ENCODE assay signal across 16 cellular contexts in genomic region chr9:89810434-89810833, GRCh38.
DNase-seq lines count a peak whose midpoint lies in the region; ATAC-seq and TF ChIP-seq lines count a peak whose summit lies in the region.
"Had no signal": no experiment of that assay in that cellular context is flagged by ENCODE, and none has a peak within 500 bp of the region (broad histone marks: within the 10 kb centered on the region; RNA-seq: fewer than 3 reads in every experiment).

No MANE protein-coding gene starts in this region.

- no peak overlapping the region for H3K4me3 Mint-ChIP-seq in neural progenitor cell
- H3K4me3 Mint-ChIP-seq in WTC11 = no peak overlapping the region
- H3K4me3 Mint-ChIP-seq in activated CD4-positive, alpha-beta T cell treated with anti-CD3 and anti-CD28 coated beads, Interleukin-2, amount 10 ng/mL, durations not matched to agents 24 days and 14 days = no peak overlapping the region
- H3K4me3 Mint-ChIP-seq: central memory CD8-positive, alpha-beta T cell had no signal

- ATAC-seq in WTC11 = no peak
- ATAC-seq: activated CD4-positive, CD25-positive, alpha-beta regulatory T cell treated with anti-CD3 and anti-CD28 coated beads, Interleukin-2, amount 50 U/mL, for 24 hours; activated naive CD4-positive, alpha-beta T cell treated with anti-CD3 and anti-CD28 coated beads, Interleukin-2, amount 50 U/mL, for 72 hours had no signal

- no peaks in the 10 kb centered on the region for H3K27me3 ChIP-seq in brain microvascular endothelial cell (replicated peaks)
- no peaks in the 10 kb centered on the region for H3K27me3 ChIP-seq in neural progenitor cell
- H3K27me3 ChIP-seq: BLaER1 treated with 17β-estradiol and CSF1 and Interleukin-3, amounts not matched to agents 10 nM and 100 nM; Peyer's patch had no signal

- no peak overlapping the region for H3K9ac ChIP-seq in neural progenitor cell
- H3K9ac ChIP-seq: BLaER1 treated with 17β-estradiol and CSF1 and Interleukin-3, amounts not matched to agents 10 nM and 100 nM had no signal

- POLR2A ChIA-PET in WTC11 (lab: Charles Lee) = no interaction called here

- H3K27ac Mint-ChIP-seq in neural progenitor cell (peak overlapping the region; percentile 46), WTC11 (no peak overlapping the region)
- H3K27ac Mint-ChIP-seq in activated CD4-positive, alpha-beta T cell treated with anti-CD3 and anti-CD28 coated beads, Interleukin-2, amount 10 ng/mL, durations not matched to agents 24 days and 14 days = no peak overlapping the region
- H3K27ac Mint-ChIP-seq: activated naive CD4-positive, alpha-beta T cell treated with anti-CD3 and anti-CD28 coated beads, Interleukin-2, amount 50 U/mL, for 72 hours had no signal

- H3F3A ChIP-seq in neural progenitor cell (ENCODE audit: low read depth) = no peaks in the 10 kb centered on the region

- H3K4me1 Mint-ChIP-seq in neural progenitor cell = peaks cover 46% of the 10 kb centered on the region
- H3K4me1 Mint-ChIP-seq in WTC11 = peaks cover 39% of the 10 kb centered on the region
- H3K4me1 Mint-ChIP-seq in activated CD4-positive, alpha-beta T cell treated with anti-CD3 and anti-CD28 coated beads, Interleukin-2, amount 10 ng/mL, durations not matched to agents 24 days and 14 days = peaks cover 27% of the 10 kb centered on the region
- H3K4me1 Mint-ChIP-seq: central memory CD8-positive, alpha-beta T cell had no signal

- peaks cover 13% of the 10 kb centered on the region for H3K27me3 Mint-ChIP-seq in neural progenitor cell (ENCODE audit: insufficient read depth, low read depth)
- H3K27me3 Mint-ChIP-seq in WTC11 (ENCODE audit: low read depth) = no peaks in the 10 kb centered on the region
- H3K27me3 Mint-ChIP-seq in activated CD4-positive, alpha-beta T cell treated with anti-CD3 and anti-CD28 coated beads, Interleukin-2, amount 10 ng/mL, durations not matched to agents 24 days and 14 days = peaks cover 9% of the 10 kb centered on the region

- no peaks in the 10 kb centered on the region for H3K9me3 Mint-ChIP-seq in neural progenitor cell
- peaks cover 8% of the 10 kb centered on the region; the same call in 1 of the 2 replicates for H3K9me3 Mint-ChIP-seq in WTC11
- no peaks in the 10 kb centered on the region for H3K9me3 Mint-ChIP-seq in activated CD4-positive, alpha-beta T cell treated with anti-CD3 and anti-CD28 coated beads, Interleukin-2, amount 10 ng/mL, durations not matched to agents 24 days and 14 days
- H3K9me3 Mint-ChIP-seq: activated naive CD4-positive, alpha-beta T cell treated with anti-CD3 and anti-CD28 coated beads, Interleukin-2, amount 50 U/mL, for 72 hours; central memory CD8-positive, alpha-beta T cell had no signal

- no peak overlapping the region for H3K4me3 ChIP-seq in brain microvascular endothelial cell (ENCODE audit: low read depth, low read length)
- H3K4me3 ChIP-seq in neural progenitor cell = no peak overlapping the region
- H3K4me3 ChIP-seq: BLaER1 treated with 17β-estradiol and CSF1 and Interleukin-3, amounts not matched to agents 10 nM and 100 nM; Peyer's patch; thoracic aorta had no signal

- DNase-seq in DMS 273 (lab: John Stamatoyannopoulos, UW; ENCODE audit: unreplicated experiment) (peak; percentile 95), NCI-H1694 (lab: John Stamatoyannopoulos, UW) (peak; percentile 74), brain microvascular endothelial cell (peak; percentile 68), neural progenitor cell (ENCODE audit: low spot score) (no peak), WTC11 (ENCODE audit: low spot score) (no peak), SKM-1 treated with dmso at 0.1 percent for 144 hours (lab: John Stamatoyannopoulos, UW; ENCODE audit: unreplicated experiment) (no peak), mesenteric fat pad (ENCODE audit: low spot score) (no peak)
- no peak for DNase-seq in activated CD4-positive, alpha-beta T cell treated with anti-CD3 and anti-CD28 coated beads, Interleukin-2, amount 10 ng/mL, durations not matched to agents 24 days and 14 days
- DNase-seq: glutamatergic neuron, NCI-H446 treated with DMSO at 0.1 percent for 48 hours, Peyer's patch had no signal

- H3K4me2 ChIP-seq in neural progenitor cell = no peak overlapping the region
- H3K4me2 ChIP-seq: BLaER1 treated with 17β-estradiol and CSF1 and Interleukin-3, amounts not matched to agents 10 nM and 100 nM had no signal

- no peak for TF ChIP-seq CTCF in brain microvascular endothelial cell (IDR thresholded peaks at IDR 0.05; ENCODE audit: low read depth, low read length, missing control alignments)
- no peak for TF ChIP-seq CTCF in neural progenitor cell (IDR thresholded peaks at IDR 0.05)
- no peak for TF ChIP-seq CTCF in WTC11 (IDR thresholded peaks at IDR 0.05)

- H4K20me1 ChIP-seq in neural progenitor cell (ENCODE audit: low read depth) = no peaks in the 10 kb centered on the region
- H4K20me1 ChIP-seq: BLaER1 treated with 17β-estradiol and CSF1 and Interleukin-3, amounts not matched to agents 10 nM and 100 nM had no signal

- H3K9me3 ChIP-seq in neural progenitor cell (ENCODE audit: low read depth) = no peaks in the 10 kb centered on the region
- H3K9me3 ChIP-seq: BLaER1 treated with 17β-estradiol and CSF1 and Interleukin-3, amounts not matched to agents 10 nM and 100 nM; Peyer's patch; thoracic aorta had no signal

- in situ Hi-C loops in brain microvascular endothelial cell (cut with HindIII; ENCODE audit: low pct_ligation_motif_present, low sequenced_read_pairs) = no loop called here

- H3K4me1 ChIP-seq in neural progenitor cell = no peaks in the 10 kb centered on the region
- H3K4me1 ChIP-seq: Peyer's patch had no signal

- H3K36me3 ChIP-seq in brain microvascular endothelial cell (replicated peaks) = no peaks in the 10 kb centered on the region
- H3K36me3 ChIP-seq in neural progenitor cell = no peaks in the 10 kb centered on the region
- H3K36me3 ChIP-seq: BLaER1 treated with 17β-estradiol and CSF1 and Interleukin-3, amounts not matched to agents 10 nM and 100 nM; Peyer's patch; thoracic aorta had no signal

- H3K79me2 ChIP-seq in neural progenitor cell (ENCODE audit: low read depth) = no peaks in the 10 kb centered on the region

- H3K27ac ChIP-seq in brain microvascular endothelial cell = no peak overlapping the region
- no peak overlapping the region for H3K27ac ChIP-seq in neural progenitor cell
- H3K27ac ChIP-seq: BLaER1 treated with 17β-estradiol and CSF1 and Interleukin-3, amounts not matched to agents 10 nM and 100 nM; Peyer's patch; thoracic aorta had no signal

- CTCF ChIA-PET in WTC11 (lab: Charles Lee) = interaction anchor here (1.2 kb wide), 2 partner anchors 207 to 217 kb away, joined by 3 to 4 read pairs; no protein-coding TSS in a partner anchor

- no peaks in the 10 kb centered on the region for H3K36me3 Mint-ChIP-seq in neural progenitor cell
- peaks cover 3% of the 10 kb centered on the region; the same call in 1 of the 2 replicates for H3K36me3 Mint-ChIP-seq in WTC11
- no peaks in the 10 kb centered on the region for H3K36me3 Mint-ChIP-seq in activated CD4-positive, alpha-beta T cell treated with anti-CD3 and anti-CD28 coated beads, Interleukin-2, amount 10 ng/mL, durations not matched to agents 24 days and 14 days (ENCODE audit: low read depth)
- H3K36me3 Mint-ChIP-seq: activated naive CD4-positive, alpha-beta T cell treated with anti-CD3 and anti-CD28 coated beads, Interleukin-2, amount 50 U/mL, for 72 hours had no signal

- H2AFZ ChIP-seq in neural progenitor cell (replicated peaks) = no peak overlapping the region

- intact Hi-C loops in activated CD4-positive, alpha-beta T cell treated with anti-CD3 and anti-CD28 coated beads, Interleukin-2, amount 10 ng/mL, durations not matched to agents 24 days and 14 days (cut with micrococcal nuclease) = no loop called here

TF ChIP-seq in WTC11, 78 proteins besides CTCF, POLR2A, EP300 and RAD21:
- TF ChIP-seq ZNF671 (CRISPR knock-in tag; IDR thresholded peaks at IDR 0.05) (no peak), MLX (CRISPR knock-in tag; IDR thresholded peaks at IDR 0.05) (no peak), USF1 (CRISPR knock-in tag; IDR thresholded peaks at IDR 0.05) (no peak), NFYB (CRISPR knock-in tag; conservative IDR thresholded peaks at IDR 0.05; ENCODE audit: low read depth) (no peak)
- TF ChIP-seq, protein P1, sequence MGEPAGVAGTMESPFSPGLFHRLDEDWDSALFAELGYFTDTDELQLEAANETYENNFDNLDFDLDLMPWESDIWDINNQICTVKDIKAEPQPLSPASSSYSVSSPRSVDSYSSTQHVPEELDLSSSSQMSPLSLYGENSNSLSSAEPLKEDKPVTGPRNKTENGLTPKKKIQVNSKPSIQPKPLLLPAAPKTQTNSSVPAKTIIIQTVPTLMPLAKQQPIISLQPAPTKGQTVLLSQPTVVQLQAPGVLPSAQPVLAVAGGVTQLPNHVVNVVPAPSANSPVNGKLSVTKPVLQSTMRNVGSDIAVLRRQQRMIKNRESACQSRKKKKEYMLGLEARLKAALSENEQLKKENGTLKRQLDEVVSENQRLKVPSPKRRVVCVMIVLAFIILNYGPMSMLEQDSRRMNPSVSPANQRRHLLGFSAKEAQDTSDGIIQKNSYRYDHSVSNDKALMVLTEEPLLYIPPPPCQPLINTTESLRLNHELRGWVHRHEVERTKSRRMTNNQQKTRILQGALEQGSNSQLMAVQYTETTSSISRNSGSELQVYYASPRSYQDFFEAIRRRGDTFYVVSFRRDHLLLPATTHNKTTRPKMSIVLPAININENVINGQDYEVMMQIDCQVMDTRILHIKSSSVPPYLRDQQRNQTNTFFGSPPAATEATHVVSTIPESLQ (CRISPR knock-in tag; IDR thresholded peaks at IDR 0.05) = no peak

Comparison
In these comparisons a context has a peak if more than half of its experiments do, and no peak if none do; other contexts are left out.
1. DNase-seq: peak in DMS 273 (single experiment), NCI-H1694 (single experiment) and brain microvascular endothelial cell (single experiment); none in neural progenitor cell (single experiment), WTC11 (single experiment), SKM-1 treated with dmso at 0.1 percent for 144 hours (single experiment), activated CD4-positive, alpha-beta T cell treated with anti-CD3 and anti-CD28 coated beads, Interleukin-2, amount 10 ng/mL, durations not matched to agents 24 days and 14 days (single experiment) and mesenteric fat pad (single experiment).